8 cellular contexts compared by ENCODE assay signal in genomic region chr19:35673121-35673804, GRCh38. TPM values are rescaled to one million over a fixed set of nuclear protein-coding genes. Genes with fewer than 3 reads are reported as not detected.
DNase-seq lines count a peak whose midpoint lies in the region; ATAC-seq and TF ChIP-seq lines count a peak whose summit lies in the region.

No MANE protein-coding gene starts in this region.

- H3K4me3 ChIP-seq in adrenal gland (peak overlapping the region in 1 of 4 donors; percentile 43), iPS DF 6.9 (ENCODE audit: low read length) (peak overlapping the region; percentile 74)

- 5 to 15% (median 6%) methylated on average over 13 to 39 of the region's 39 CpGs for WGBS in adrenal gland, 4 donors
- no CpG with 5 or more reads among the region's 39 CpGs for WGBS in iPS DF 6.9 (ENCODE audit: insufficient coverage, insufficient read length)

- intact Hi-C loops in adrenal gland (cut with DNase I), result no loop called here

- DNase-seq in GM20000 (ENCODE audit: low spot score), result peak; percentile 79
- peak; percentile 94 for DNase-seq in RPMI7951 (ENCODE audit: low read depth)
- peak in 6 of 7 donors; percentile 37 to 64 (median 57) for DNase-seq in adrenal gland
- peak; percentile 37 for DNase-seq in iPS DF 6.9 (ENCODE audit: low read depth, low spot score)
- peak; percentile 56 to 66 for DNase-seq in stimulated activated CD4-positive, alpha-beta T cell treated with anti-CD3 and anti-CD28 coated beads, Interleukin-2, amount 100 ng/mL, for 24 hours
- no peak for DNase-seq in NOMO-1 (lab: John Stamatoyannopoulos, UW; ENCODE audit: unreplicated experiment in 2 of 2)

- no peaks in the 10 kb centered on the region for H3K36me3 ChIP-seq in adrenal gland (replicated peaks in 1 of 2)
- no peaks in the 10 kb centered on the region for H3K36me3 ChIP-seq in iPS DF 6.9 (ENCODE audit: control insufficient read depth, insufficient read depth, low read length)

- TF ChIP-seq POLR2A in adrenal gland (IDR thresholded peaks at IDR 0.05), result no peak

- ATAC-seq in HG03354 (IDR thresholded peaks at IDR 0.05; ENCODE audit: poor library complexity, severe bottlenecking, unreplicated experiment) (no peak), GM19035 (IDR thresholded peaks at IDR 0.05; ENCODE audit: unreplicated experiment) (no peak)

- H3K9me3 ChIP-seq in adrenal gland (replicated peaks in 1 of 3) (no peaks in the 10 kb centered on the region), iPS DF 6.9 (ENCODE audit: control insufficient read depth, insufficient read depth, low read length) (no peaks in the 10 kb centered on the region)

- H3K4me1 ChIP-seq in adrenal gland (replicated peaks in 1 of 2), result peaks cover 0 to 7% of the 10 kb centered on the region in 2 donors
- no peaks in the 10 kb centered on the region for H3K4me1 ChIP-seq in iPS DF 6.9 (ENCODE audit: control insufficient read depth, insufficient read depth, low read length)

- H3K27ac ChIP-seq in adrenal gland, result no peak overlapping the region
- H3K27ac ChIP-seq in iPS DF 6.9 (ENCODE audit: low read length), result no peak overlapping the region

- TF ChIP-seq CTCF in GM20000 (IDR thresholded peaks at IDR 0.05; ENCODE audit: extremely low read depth, missing control alignments), result no peak
- no peak for TF ChIP-seq CTCF in adrenal gland (IDR thresholded peaks at IDR 0.05)

- peaks cover 3% of the 10 kb centered on the region for H3K27me3 ChIP-seq in adrenal gland
- H3K27me3 ChIP-seq in iPS DF 6.9 (ENCODE audit: control insufficient read depth, insufficient read depth, low read length), result no peaks in the 10 kb centered on the region

RNA-seq across cellular contexts. Expression of gene UPK1A, which starts 6.9 kb away (rescaled TPM):
- 0.29 TPM in 1 of 2 replicates, not detected in the other for total RNA-seq in RPMI7951 (2014; rRNA removed; shearing (Covaris generic))
- total RNA-seq in adrenal gland, result not detected
- 1 to 10 TPM in 1 of 3 donors, not detected in 2; 1.2 TPM for polyA plus RNA-seq in adrenal gland

RNA-seq across cellular contexts. Expression of gene COX6B1, which starts 25.1 kb away (rescaled TPM):
- 619 and 745 TPM in 2 replicates for total RNA-seq in RPMI7951 (2014; rRNA removed; shearing (Covaris generic))
- total RNA-seq in adrenal gland, result 100 to 1,000 TPM; 289 to 694 (median 436) TPM
- 1,000 to 10,000 TPM in 2 of 3 donors, 100 to 1,000 TPM in 1; 626 to 1,985 (median 1,187) TPM for polyA plus RNA-seq in adrenal gland

RNA-seq across cellular contexts. Expression of gene ZBTB32, which starts 31.1 kb away (rescaled TPM):
- total RNA-seq in RPMI7951 (2014; rRNA removed; shearing (Covaris generic)), result not detected in 2 replicates
- total RNA-seq in adrenal gland, result under 1 TPM in 1 of 8 donors, not detected in 7; 0.38 TPM
- under 1 TPM in 2 of 3 donors, not detected in 1; 0.27 to 0.40 TPM for polyA plus RNA-seq in adrenal gland

RNA-seq across cellular contexts. Expression of gene ETV2, which starts 31.7 kb away (rescaled TPM):
- total RNA-seq in RPMI7951 (2014; rRNA removed; shearing (Covaris generic)), result 0.39 and 1.1 TPM in 2 replicates
- total RNA-seq in adrenal gland, result 1 to 10 TPM in 5 of 8 donors, under 1 TPM in 1, not detected in 2; 0.96 to 2.6 (median 2.2) TPM
- 1 to 10 TPM in 2 of 3 donors, under 1 TPM in 1; 0.38 to 5.3 (median 5.0) TPM for polyA plus RNA-seq in adrenal gland

RNA-seq across cellular contexts. Expression of gene RBM42, which starts 44.4 kb away (rescaled TPM):
- total RNA-seq in RPMI7951 (2014; rRNA removed; shearing (Covaris generic)), result 90.8 and 103 TPM in 2 replicates
- total RNA-seq in adrenal gland, result 10 to 100 TPM; 60.6 to 92.9 (median 77.9) TPM
- 100 to 1,000 TPM in 1 of 3 donors, 10 to 100 TPM in 2; 23.9 to 107 (median 80.7) TPM for polyA plus RNA-seq in adrenal gland

Comparison
In these comparisons a context has a peak if more than half of its experiments do, and no peak if none do; other contexts are left out.
1. DNase-seq: peak in GM20000 (single experiment), RPMI7951 (single experiment), adrenal gland (6 of 7), iPS DF 6.9 (single experiment) and stimulated activated CD4-positive, alpha-beta T cell treated with anti-CD3 and anti-CD28 coated beads, Interleukin-2, amount 100 ng/mL, for 24 hours (2 of 2); none in NOMO-1 (0 of 2).